ENCODE assay signal across 9 cellular contexts in genomic region chr6:46011241-46012085, GRCh38. TPM values are rescaled to one million over a fixed set of nuclear protein-coding genes. Genes with fewer than 3 reads are reported as not detected.
DNase-seq lines count a peak whose midpoint lies in the region; ATAC-seq, FAIRE-seq and TF ChIP-seq lines count a peak whose summit lies in the region.
"Had no signal": no experiment of that assay in that cellular context is flagged by ENCODE, and none has a peak within 500 bp of the region (broad histone marks: within the 10 kb centered on the region; RNA-seq: fewer than 3 reads in every experiment).

No MANE protein-coding gene starts in this region.

- TF ChIP-seq CTCF in testis (IDR thresholded peaks at IDR 0.05): no peak

- peak overlapping the region; percentile 84 for H3K4me3 Mint-ChIP-seq in T-helper 17 cell

- intact Hi-C loops in testis (cut with DNase I; ENCODE audit: low total_unique reads): no loop called here

- peaks cover 9% of the 10 kb centered on the region for H3K36me3 Mint-ChIP-seq in T-helper 17 cell (ENCODE audit: low read depth)

- WGBS in testis, 2 donors: 79 to 86% methylated on average over 7 of the region's 7 CpGs

- H3K27ac ChIP-seq in testis: no peak overlapping the region

- no peak for TF ChIP-seq POLR2A in testis (IDR thresholded peaks at IDR 0.05)

- FAIRE-seq in colon (lab: Jason Lieb, UNC): peak; percentile 87

- peaks cover 62% of the 10 kb centered on the region for H3K4me1 Mint-ChIP-seq in T-helper 17 cell

- H3K27me3 Mint-ChIP-seq in T-helper 17 cell: no peaks in the 10 kb centered on the region

- H3K27me3 ChIP-seq in testis: no peaks in the 10 kb centered on the region

- H3K9me3 ChIP-seq in T-helper 17 cell (ENCODE audit: control insufficient read depth, low read length, poor library complexity, severe bottlenecking) (no peaks in the 10 kb centered on the region), testis (no peaks in the 10 kb centered on the region)

- ATAC-seq in GM18502 (IDR thresholded peaks at IDR 0.05; ENCODE audit: poor library complexity, unreplicated experiment): peak; percentile 97
- peak; percentile 96 for ATAC-seq in HG02852 (IDR thresholded peaks at IDR 0.05; ENCODE audit: unreplicated experiment)
- peak; percentile 81 for ATAC-seq in T-helper 17 cell

- H3K36me3 ChIP-seq in testis (ENCODE audit: low read depth, missing control alignments): no peaks in the 10 kb centered on the region

- H3K4me3 ChIP-seq in testis: no peak overlapping the region

- DNase-seq in T-helper 17 cell (peak in 2 of 3 donors; percentile 29 to 37), DMS 273 (lab: John Stamatoyannopoulos, UW; ENCODE audit: unreplicated experiment) (no peak), testis (no peak), COLO829 (ENCODE audit: low spot score) (no peak)
- peak; percentile 49 to 57 for DNase-seq in stimulated activated CD4-positive, alpha-beta T cell treated with anti-CD3 and anti-CD28 coated beads, Interleukin-15, amount 100 ng/mL, for 48 hours (ENCODE audit: low read depth in 2 of 2)

- peak overlapping the region; percentile 98 for H3K27ac Mint-ChIP-seq in T-helper 17 cell

- H3K4me1 ChIP-seq in testis: peaks cover 4% of the 10 kb centered on the region

RNA-seq across cellular contexts. Expression of gene CLIC5, which starts 4.2 kb away (rescaled TPM):
- 10 to 100 TPM in 1 of 2 donors, 1 to 10 TPM in 1; 7.2 to 10.1 TPM for total RNA-seq in T-helper 17 cell
- 1 to 10 TPM; 2.7 to 4.8 TPM for total RNA-seq in testis
- 17.1 TPM for polyA plus RNA-seq in testis (ENCODE audit: insufficient read depth, low read depth, low replicate concordance)
- total RNA-seq: fibroblast of lung had no signal

Comparison
In these comparisons a context has a peak if more than half of its experiments do, and no peak if none do; other contexts are left out.
1. DNase-seq: peak in T-helper 17 cell (2 of 3) and stimulated activated CD4-positive, alpha-beta T cell treated with anti-CD3 and anti-CD28 coated beads, Interleukin-15, amount 100 ng/mL, for 48 hours (2 of 2); none in DMS 273 (single experiment), testis (single experiment) and COLO829 (single experiment).
2. Peak in every context shown above with its lines, with median percentiles within 50 percentile points of each other: ATAC-seq.